ENCODE assay signal across 17 cellular contexts in the genomic region with DNA sequence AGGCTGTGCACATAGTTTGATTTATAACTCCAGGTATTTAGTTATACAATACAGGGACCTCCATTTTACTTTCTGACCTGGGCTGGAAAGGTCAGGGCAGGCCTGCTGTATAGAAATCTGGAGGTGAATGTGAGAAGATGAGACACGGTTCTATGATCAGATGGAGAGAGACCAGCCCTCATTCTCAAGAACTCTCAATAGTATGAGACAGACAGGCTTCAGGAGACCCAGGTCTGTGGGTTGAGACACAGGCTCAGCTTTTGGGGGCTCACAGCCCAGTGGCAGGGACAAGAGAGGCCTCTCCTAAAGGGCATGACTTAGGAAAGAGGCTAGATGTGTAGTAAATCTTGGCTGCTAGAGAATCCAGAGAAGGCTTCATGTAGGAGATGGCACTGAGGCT. TPM values are rescaled to one million over a fixed set of nuclear protein-coding genes. Genes with fewer than 3 reads are reported as not detected.
"Had no signal": no experiment of that assay in that cellular context is flagged by ENCODE, and none has a peak within 500 bp of the region (broad histone marks: within the 10 kb centered on the region; RNA-seq: fewer than 3 reads in every experiment).

No MANE protein-coding gene starts in this region.

- ATAC-seq: effector memory CD8-positive, alpha-beta T cell; foreskin keratinocyte had no signal

- H3K27ac Mint-ChIP-seq: activated CD4-positive, alpha-beta memory T cell treated with anti-CD3 and anti-CD28 coated beads for 36 hours; activated naive CD8-positive, alpha-beta T cell; effector memory CD8-positive, alpha-beta T cell had no signal

- H3K4me3 Mint-ChIP-seq: activated CD4-positive, alpha-beta memory T cell treated with anti-CD3 and anti-CD28 coated beads for 36 hours; activated naive CD8-positive, alpha-beta T cell; effector memory CD8-positive, alpha-beta T cell had no signal

- H3K27me3 ChIP-seq: pancreas had no signal

- H3K4me1 ChIP-seq: foreskin keratinocyte, pancreas, tibial artery had no signal

- H3K36me3 Mint-ChIP-seq: activated CD4-positive, alpha-beta memory T cell treated with anti-CD3 and anti-CD28 coated beads for 36 hours; activated naive CD8-positive, alpha-beta T cell had no signal

- DNase-seq: activated CD4-positive, alpha-beta memory T cell treated with anti-CD3 and anti-CD28 coated beads for 36 hours; activated gamma-delta T cell treated with Interleukin-2 at 50 U/mL for 16 hours; amygdala; caudate nucleus; effector memory CD8-positive, alpha-beta T cell; foreskin keratinocyte; hypothalamus; mammary epithelial cell; stimulated activated naive CD4-positive, alpha-beta T cell treated with Interleukin-2 at 50 U/mL for 16 hours had no signal

- H3K4me3 ChIP-seq: pancreas, SK-N-MC, tibial artery had no signal

- H3K36me3 ChIP-seq: pancreas, tibial artery had no signal

- H3K27ac ChIP-seq: foreskin keratinocyte, pancreas, SK-N-MC, tibial artery had no signal

- FAIRE-seq: pancreas had no signal

- H3K9me3 Mint-ChIP-seq: activated CD4-positive, alpha-beta memory T cell treated with anti-CD3 and anti-CD28 coated beads for 36 hours; effector memory CD8-positive, alpha-beta T cell had no signal

- H3K9me3 ChIP-seq: pancreas, tibial artery had no signal

RNA-seq across cellular contexts. Expression of gene ATP6V1B1, which starts 0.7 kb away (rescaled TPM):
- total RNA-seq: activated CD4-positive, alpha-beta memory T cell treated with anti-CD3 and anti-CD28 coated beads for 36 hours; dermis microvascular lymphatic vessel endothelial cell; foreskin keratinocyte; mononuclear cell; subcutaneous adipose tissue; T-helper 2 cell treated with Interferon-gamma antibody and Interleukin-4, amounts not matched to agents 100 ng/mL and 5 ng/mL, for 36 hours had no signal

RNA-seq across cellular contexts. Expression of gene VAX2, which starts 34.6 kb away (rescaled TPM):
- total RNA-seq: activated CD4-positive, alpha-beta memory T cell treated with anti-CD3 and anti-CD28 coated beads for 36 hours; dermis microvascular lymphatic vessel endothelial cell; mononuclear cell; T-helper 2 cell treated with Interferon-gamma antibody and Interleukin-4, amounts not matched to agents 100 ng/mL and 5 ng/mL, for 36 hours had no signal
- polyA plus RNA-seq: mammary epithelial cell had no signal

RNA-seq across cellular contexts. Expression of gene ANKRD53, which starts 43.4 kb away (rescaled TPM):
- total RNA-seq: activated CD4-positive, alpha-beta memory T cell treated with anti-CD3 and anti-CD28 coated beads for 36 hours; T-helper 2 cell treated with Interferon-gamma antibody and Interleukin-4, amounts not matched to agents 100 ng/mL and 5 ng/mL, for 36 hours had no signal
